ENCODE assay signal across 8 cellular contexts in the genomic region with DNA sequence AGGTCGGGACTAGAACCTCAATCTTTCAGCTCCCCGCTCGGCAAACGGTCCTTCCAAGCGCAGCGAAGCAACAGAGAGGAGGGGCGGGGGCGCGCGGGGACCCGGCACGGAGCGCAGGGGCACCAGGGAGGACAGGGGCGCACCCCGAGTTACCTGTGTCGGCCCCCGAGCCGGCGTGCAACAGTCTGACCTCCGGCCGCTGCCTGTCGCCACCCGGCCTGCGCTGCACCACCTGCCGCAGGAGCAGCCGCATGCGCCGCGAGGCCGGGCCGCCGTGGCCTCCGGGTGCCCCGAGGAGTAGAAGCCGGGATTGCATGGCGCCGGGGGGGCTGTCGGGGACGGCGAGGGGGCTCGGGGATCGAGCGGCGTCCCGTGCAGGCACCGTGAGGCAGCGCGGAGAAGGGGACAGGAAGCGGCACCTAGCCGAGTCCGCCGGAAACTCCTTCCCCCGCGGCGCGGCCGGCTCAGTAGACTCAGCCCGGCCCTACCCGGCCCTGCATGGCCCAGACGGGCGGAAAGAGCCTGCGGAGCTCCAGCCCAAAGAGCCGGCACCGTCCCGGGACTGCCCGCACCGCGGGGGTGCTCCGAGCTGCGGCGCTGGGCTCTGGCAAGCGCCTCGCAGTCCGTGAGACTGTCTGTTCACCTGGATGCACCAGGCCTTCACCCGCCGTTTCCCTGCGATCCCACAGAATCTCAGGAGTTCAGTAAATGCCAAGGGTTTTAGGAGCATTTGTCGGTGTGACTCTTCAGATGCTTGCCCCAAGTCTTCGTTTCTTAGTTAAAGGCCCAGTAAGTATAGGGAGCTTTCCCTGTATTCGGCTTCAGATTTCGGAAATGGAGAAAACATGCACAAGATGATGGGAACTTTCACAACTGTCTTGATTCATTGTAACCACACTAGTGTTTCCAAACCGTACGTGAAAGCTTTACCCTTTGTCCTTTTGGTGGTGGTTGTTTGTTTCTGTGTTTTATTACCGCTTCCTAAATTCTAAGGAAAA. TPM values are rescaled to one million over a fixed set of nuclear protein-coding genes. Genes with fewer than 3 reads are reported as not detected.
DNase-seq lines count a peak whose midpoint lies in the region; ATAC-seq and TF ChIP-seq lines count a peak whose summit lies in the region.

A gene (minus strand): TSS at position 410 of the 998 bp plus-strand sequence. CDS start 94 bp downstream, at position 316.

- H3K4me2 ChIP-seq in HCT116 (ENCODE audit: low read length) = peak within 1 kb of the TSS; percentile 88

- H3K79me2 ChIP-seq in HCT116 (ENCODE audit: insufficient read depth, low read length) = peaks cover 47% of the 10 kb centered on the region

- intact Hi-C loops in HCT116 (cut with micrococcal nuclease) (loop anchor here (5.0 kb wide), 1 partner anchor 86 kb away; a partner anchor contains a TSS), left cardiac atrium (cut with DNase I) (no loop called here), posterior vena cava (cut with DNase I) (no loop called here)

- no peak for TF ChIP-seq EP300 in upper lobe of left lung (IDR thresholded peaks at IDR 0.05)

- H3K9me2 ChIP-seq in HCT116 (ENCODE audit: insufficient read depth) = no peaks in the 10 kb centered on the region

- DNase-seq in HCT116 (ENCODE audit: low read depth, low spot score) = peak; percentile 63
- DNase-seq in MV-4-11 (lab: John Stamatoyannopoulos, UW) = peak; percentile 60
- peak; percentile 67 for DNase-seq in T follicular helper cell (ENCODE audit: low read depth)
- DNase-seq in left cardiac atrium = peak; percentile 87
- DNase-seq in posterior vena cava (ENCODE audit: low spot score) = peak; percentile 95
- DNase-seq in upper lobe of left lung = peak; percentile 82 to 97

- H3K4me1 ChIP-seq in HCT116 (ENCODE audit: control insufficient read depth in 1 of 2, insufficient read depth in 2 of 2, low read length in 2 of 2) (peaks cover 4 to 14% of the 10 kb centered on the region in 2 experiments; a peak in 3 of 4 replicates), upper lobe of left lung (peaks cover 9 to 17% (median 11%) of the 10 kb centered on the region in 4 donors)

- POLR2A ChIA-PET in HCT116 (lab: Charles Lee) = no interaction called here

- peak within 1 kb of the TSS; percentile 87 for H3K9ac ChIP-seq in HCT116 (ENCODE audit: low read length)

- no peak for TF ChIP-seq CTCF in HCT116 (IDR thresholded peaks at IDR 0.05 in 2 of 3, conservative IDR thresholded peaks at IDR 0.05 in 1 of 3; ENCODE audit: borderline replicate concordance in 1 of 3, insufficient read depth in 1 of 3, low read depth in 2 of 3, low read length in 2 of 3)
- TF ChIP-seq CTCF in upper lobe of left lung (IDR thresholded peaks at IDR 0.05) = no peak

- no peaks in the 10 kb centered on the region for H3K9me3 ChIP-seq in HCT116 (ENCODE audit: control insufficient read depth in 1 of 2, insufficient read depth in 1 of 2, low read depth in 1 of 2, low read length in 2 of 2)
- no peaks in the 10 kb centered on the region for H3K9me3 ChIP-seq in upper lobe of left lung

- RAD21 ChIA-PET in HCT116 (lab: Charles Lee; ENCODE audit: low non-redundant PET in 1 of 2, low total read pairs in 2 of 2, uncharacterized antibody in 2 of 2, unreplicated experiment in 2 of 2) = no interaction called here

- CTCF ChIA-PET in HCT116 (lab: Charles Lee) = no interaction called here

- H2AFZ ChIP-seq in HCT116 (ENCODE audit: low read depth, low read length, poor library complexity, severe bottlenecking) = peak within 1 kb of the TSS; percentile 96

- H3K36me3 ChIP-seq in HCT116 (ENCODE audit: control insufficient read depth in 1 of 2, insufficient read depth in 2 of 2, low read length in 2 of 2) = no peaks in the 10 kb centered on the region
- no peaks in the 10 kb centered on the region for H3K36me3 ChIP-seq in upper lobe of left lung

- no peaks in the 10 kb centered on the region for H4K20me1 ChIP-seq in HCT116 (ENCODE audit: insufficient read depth)

- no peaks in the 10 kb centered on the region for H3K27me3 ChIP-seq in HCT116 (ENCODE audit: insufficient read depth, low read length)
- H3K27me3 ChIP-seq in upper lobe of left lung = no peaks in the 10 kb centered on the region

- no peak for TF ChIP-seq RAD21 in HCT116 (IDR thresholded peaks at IDR 0.05; ENCODE audit: low read depth)

- H3K4me3 ChIP-seq in GM08714 (ENCODE audit: low read length) (peak within 1 kb of the TSS; percentile 83), HCT116 (replicated peaks in 1 of 2; ENCODE audit: low read depth in 1 of 2, low read length in 2 of 2) (peak within 1 kb of the TSS; percentile 84 to 86), upper lobe of left lung (peak within 1 kb of the TSS; percentile 82 to 94 (median 86))

- peak; percentile 91 for ATAC-seq in HCT116
- peak; percentile 96 to 98 for ATAC-seq in left cardiac atrium
- ATAC-seq in upper lobe of left lung (ENCODE audit: low FRiP score in 2 of 2) = peak; percentile 95 to 97

- BruUV-seq in HCT116 (replicated peaks; lab: Mats Ljungman, UMichigan) = TSS peak; percentile 66

- 2 to 3% (median 3%) methylated on average over 70 to 84 of the region's 84 CpGs for WGBS in adipose tissue, 3 donors
- WGBS in upper lobe of left lung, 2 donors = 6 to 13% methylated on average over 17 to 56 of the region's 84 CpGs

- H3K27ac ChIP-seq in HCT116 (ENCODE audit: low read depth, low read length) (peak within 1 kb of the TSS; percentile 77), adipose tissue (ENCODE audit: low read depth, low read length) (peak within 1 kb of the TSS; percentile 90), upper lobe of left lung (peak within 1 kb of the TSS; percentile 79 to 91 (median 85))

- TF ChIP-seq POLR2A in HCT116 (IDR thresholded peaks at IDR 0.05; ENCODE audit: borderline replicate concordance, extremely low read depth, insufficient read depth, insufficient read length) = peak; percentile 63
- peak in 2 of 4 donors; percentile 20 to 52 for TF ChIP-seq POLR2A in upper lobe of left lung (IDR thresholded peaks at IDR 0.05)

TF ChIP-seq in HCT116, 20 proteins besides CTCF, POLR2A, EP300 and RAD21 (continues in another document):
- TF ChIP-seq TCF7L2 (IDR thresholded peaks at IDR 0.05; ENCODE audit: borderline replicate concordance, extremely low read depth, insufficient read depth, insufficient read length) (peak; percentile 54), FOSL1 (IDR thresholded peaks at IDR 0.05; ENCODE audit: low read depth) (no peak), EGR1 (IDR thresholded peaks at IDR 0.05; ENCODE audit: low read depth) (peak; percentile 30; the same call in 1 of the 2 replicates), EZH2phosphoT487 (IDR thresholded peaks at IDR 0.05; ENCODE audit: borderline replicate concordance) (no peak), SRF (IDR thresholded peaks at IDR 0.05; ENCODE audit: low read depth) (no peak), JUND (IDR thresholded peaks at IDR 0.05) (no peak), CBX3 (IDR thresholded peaks at IDR 0.05; ENCODE audit: low read depth) (no peak; the same call in 1 of the 2 replicates), YY1 (IDR thresholded peaks at IDR 0.05; ENCODE audit: extremely low read depth, insufficient replicate concordance, low read depth, low read length) (peak; percentile 51), ZNF274 (IDR thresholded peaks at IDR 0.05; ENCODE audit: low read depth, low read length) (no peak), CEBPB (IDR thresholded peaks at IDR 0.05; ENCODE audit: low read depth) (no peak), EZH2 (IDR thresholded peaks at IDR 0.05) (no peak), SIN3A (IDR thresholded peaks at IDR 0.05; ENCODE audit: low read depth) (no peak), ZFX (IDR thresholded peaks at IDR 0.05) (peak; percentile 99), POLR2AphosphoS5 (IDR thresholded peaks at IDR 0.05; ENCODE audit: low read depth, low read length) (peak; percentile 82)
- TF ChIP-seq, protein P1, sequence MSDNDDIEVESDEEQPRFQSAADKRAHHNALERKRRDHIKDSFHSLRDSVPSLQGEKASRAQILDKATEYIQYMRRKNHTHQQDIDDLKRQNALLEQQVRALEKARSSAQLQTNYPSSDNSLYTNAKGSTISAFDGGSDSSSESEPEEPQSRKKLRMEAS (IDR thresholded peaks at IDR 0.05) = peak; percentile 79
- TF ChIP-seq, protein P2, sequence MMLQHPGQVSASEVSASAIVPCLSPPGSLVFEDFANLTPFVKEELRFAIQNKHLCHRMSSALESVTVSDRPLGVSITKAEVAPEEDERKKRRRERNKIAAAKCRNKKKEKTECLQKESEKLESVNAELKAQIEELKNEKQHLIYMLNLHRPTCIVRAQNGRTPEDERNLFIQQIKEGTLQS (IDR thresholded peaks at IDR 0.05) = no peak
- TF ChIP-seq, protein P3, sequence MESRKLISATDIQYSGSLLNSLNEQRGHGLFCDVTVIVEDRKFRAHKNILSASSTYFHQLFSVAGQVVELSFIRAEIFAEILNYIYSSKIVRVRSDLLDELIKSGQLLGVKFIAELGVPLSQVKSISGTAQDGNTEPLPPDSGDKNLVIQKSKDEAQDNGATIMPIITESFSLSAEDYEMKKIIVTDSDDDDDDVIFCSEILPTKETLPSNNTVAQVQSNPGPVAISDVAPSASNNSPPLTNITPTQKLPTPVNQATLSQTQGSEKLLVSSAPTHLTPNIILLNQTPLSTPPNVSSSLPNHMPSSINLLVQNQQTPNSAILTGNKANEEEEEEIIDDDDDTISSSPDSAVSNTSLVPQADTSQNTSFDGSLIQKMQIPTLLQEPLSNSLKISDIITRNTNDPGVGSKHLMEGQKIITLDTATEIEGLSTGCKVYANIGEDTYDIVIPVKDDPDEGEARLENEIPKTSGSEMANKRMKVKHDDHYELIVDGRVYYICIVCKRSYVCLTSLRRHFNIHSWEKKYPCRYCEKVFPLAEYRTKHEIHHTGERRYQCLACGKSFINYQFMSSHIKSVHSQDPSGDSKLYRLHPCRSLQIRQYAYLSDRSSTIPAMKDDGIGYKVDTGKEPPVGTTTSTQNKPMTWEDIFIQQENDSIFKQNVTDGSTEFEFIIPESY (IDR thresholded peaks at IDR 0.05; ENCODE audit: extremely low read depth, insufficient replicate concordance, low read length) = no peak

RNA-seq across cellular contexts. Expression of the gene that starts here (rescaled TPM):
- total RNA-seq in HCT116 (2021; ENCODE audit: unreplicated experiment) = 22.6 TPM
- polyA plus RNA-seq in HCT116 (2012) = 4.7 and 7.0 TPM in 2 replicates
- polyA plus RNA-seq in adipose tissue = 1 to 10 TPM; 4.5 to 7.7 (median 5.1) TPM
- total RNA-seq in left cardiac atrium = 10 to 100 TPM; 28.2 to 29.9 TPM
- 10 to 100 TPM; 16.6 to 17.5 TPM for total RNA-seq in posterior vena cava
- 10 to 100 TPM; 15.0 to 39.8 (median 16.9) TPM for total RNA-seq in upper lobe of left lung

Comparison
In these comparisons a context has a peak if more than half of its experiments do, and no peak if none do; other contexts are left out.
1. Peak in every context shown above with its lines: DNase-seq, ATAC-seq, H3K4me3 ChIP-seq and H3K27ac ChIP-seq.